8 cellular contexts compared by ENCODE assay signal in the genomic region with DNA sequence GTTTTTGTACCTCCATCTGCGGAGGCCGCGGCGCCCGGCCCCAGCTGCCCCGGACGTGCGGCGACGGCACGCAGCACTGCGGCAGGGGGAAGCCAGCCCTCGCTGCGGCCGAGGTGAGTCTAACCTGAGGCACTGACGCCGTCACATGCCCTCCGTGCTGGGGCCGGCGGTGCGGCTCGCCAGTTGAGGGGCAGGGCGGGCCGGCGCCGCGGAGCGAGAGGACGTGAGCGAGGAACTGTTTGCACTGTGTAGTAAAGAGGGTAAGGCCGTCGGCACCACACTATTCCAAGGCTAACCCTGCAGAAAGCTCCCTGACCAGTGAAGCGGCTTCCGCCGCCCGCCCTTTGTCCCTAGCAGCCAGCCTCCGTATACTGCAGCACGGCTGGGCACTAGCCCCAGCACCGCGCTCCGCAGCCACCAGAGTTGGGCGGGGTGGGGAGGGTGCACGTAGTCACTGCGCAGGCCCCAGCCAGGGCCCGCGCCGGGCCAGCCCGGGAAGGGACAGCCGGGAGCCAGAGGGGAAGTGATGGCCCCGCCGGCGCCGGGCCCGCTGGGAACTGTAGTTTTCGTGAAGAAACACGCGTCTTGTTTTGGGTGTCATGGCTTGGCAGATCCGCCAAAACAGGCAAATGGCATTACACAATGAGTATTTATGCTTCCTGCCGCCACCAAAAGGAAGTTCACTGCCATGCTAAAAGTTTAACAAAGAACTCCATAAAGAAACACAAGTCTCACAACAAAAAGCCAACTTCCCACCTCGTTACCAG.
DNase-seq lines count a peak whose midpoint lies in the region; ATAC-seq, FAIRE-seq and TF ChIP-seq lines count a peak whose summit lies in the region.

No MANE protein-coding gene starts in this region.

- peak; percentile 92 for TF ChIP-seq POLR2A in H54 (IDR thresholded peaks at IDR 0.05; ENCODE audit: low read depth, low read length)

- DNase-seq in ELF-1 (ENCODE audit: low read depth, low spot score) (peak; percentile 97), H54 (ENCODE audit: insufficient read length, low spot score) (peak; percentile 99), LoVo (ENCODE audit: low spot score) (peak; percentile 99), RWPE2 (ENCODE audit: low spot score) (peak; percentile 97), fibroblast of the conjunctiva (ENCODE audit: low read depth) (peak; percentile 91), nephron progenitor cell (peak; percentile 91)
- DNase-seq in activated effector memory CD4-positive, alpha-beta T cell treated with Interleukin-2 at 50 U/mL for 16 hours = peak; percentile 93
- DNase-seq in stimulated activated naive CD8-positive, alpha-beta T cell treated with anti-CD3 and anti-CD28 coated beads, Interleukin-15, Interleukin-2, amounts not matched to agents 100 U/mL and 50 U/mL, for 24 hours = peak; percentile 98

- peaks cover 11% of the 10 kb centered on the region for H3K9me3 Mint-ChIP-seq in nephron progenitor cell

- peak; percentile 95 for ATAC-seq in RWPE2 (ENCODE audit: low read depth)
- ATAC-seq in stimulated activated naive CD8-positive, alpha-beta T cell treated with anti-CD3 and anti-CD28 coated beads, Interleukin-15, Interleukin-2, amounts not matched to agents 100 U/mL and 50 U/mL, for 24 hours = peak; percentile 90

- peaks cover 3% of the 10 kb centered on the region for H3K27me3 Mint-ChIP-seq in nephron progenitor cell (ENCODE audit: low read depth, poor library complexity)

- peak overlapping the region; percentile 72 for H3K4me3 Mint-ChIP-seq in nephron progenitor cell

- FAIRE-seq in H54 (lab: Jason Lieb, UNC) = peak; percentile 85

- H3K36me3 ChIP-seq in RWPE2 (ENCODE audit: low read depth) = no peaks in the 10 kb centered on the region; the same call in 1 of the 2 replicates

- peaks cover 22% of the 10 kb centered on the region for H3K4me1 ChIP-seq in RWPE2 (ENCODE audit: insufficient read depth, poor library complexity, severe bottlenecking)

- TF ChIP-seq CTCF in RWPE2 (IDR thresholded peaks at IDR 0.05; ENCODE audit: poor library complexity, severe bottlenecking) (peak; percentile 97), nephron progenitor cell (IDR thresholded peaks at IDR 0.05) (no peak)

- H3K27me3 ChIP-seq in RWPE2 (ENCODE audit: insufficient read depth, poor library complexity, severe bottlenecking) = no peaks in the 10 kb centered on the region

- peak overlapping the region; percentile 96 for H3K27ac ChIP-seq in RWPE2 (ENCODE audit: poor library complexity, severe bottlenecking)

- H3K4me3 ChIP-seq in RWPE2 (ENCODE audit: severe bottlenecking) = peak overlapping the region; percentile 60

- H3K4me1 Mint-ChIP-seq in nephron progenitor cell = peaks cover 38% of the 10 kb centered on the region

- H3K27ac Mint-ChIP-seq in nephron progenitor cell = peak overlapping the region; percentile 94

- H3K36me3 Mint-ChIP-seq in nephron progenitor cell (ENCODE audit: low read depth) = peaks cover 18% of the 10 kb centered on the region

- H3K9me3 ChIP-seq in RWPE2 (ENCODE audit: severe bottlenecking) = peaks cover 5% of the 10 kb centered on the region

Comparison
In these comparisons a context has a peak if more than half of its experiments do, and no peak if none do; other contexts are left out.
1. Peak in every context shown above with its lines: DNase-seq, ATAC-seq, H3K4me3 ChIP-seq and H3K27ac ChIP-seq.